In genomic region chr17:59634632-59635561, GRCh38 we compare ENCODE assay signal across 1 cellular context.
TF ChIP-seq lines count a peak whose summit lies in the region.

No MANE protein-coding gene starts in this region.

TF ChIP-seq in HepG2, 621 proteins besides CTCF, POLR2A, EP300 and RAD21 (continued from another document):
- TF ChIP-seq MAFK (conservative IDR thresholded peaks at IDR 0.05 in 1 of 2, IDR thresholded peaks at IDR 0.05 in 1 of 2; ENCODE audit: low read length in 2 of 2): peak; percentile 52 to 56
- TF ChIP-seq ZSCAN31 (CRISPR knock-in tag; IDR thresholded peaks at IDR 0.05; ENCODE audit: low read depth): no peak
- TF ChIP-seq LRRFIP1 (CRISPR knock-in tag; conservative IDR thresholded peaks at IDR 0.05): no peak
- peak; percentile 58; the same call in 1 of the 2 replicates for TF ChIP-seq ZNF652 (CRISPR knock-in tag; IDR thresholded peaks at IDR 0.05; ENCODE audit: borderline replicate concordance, low read depth)
- no peak for TF ChIP-seq SMAD9 (CRISPR knock-in tag; IDR thresholded peaks at IDR 0.05)
- TF ChIP-seq, protein P1, sequence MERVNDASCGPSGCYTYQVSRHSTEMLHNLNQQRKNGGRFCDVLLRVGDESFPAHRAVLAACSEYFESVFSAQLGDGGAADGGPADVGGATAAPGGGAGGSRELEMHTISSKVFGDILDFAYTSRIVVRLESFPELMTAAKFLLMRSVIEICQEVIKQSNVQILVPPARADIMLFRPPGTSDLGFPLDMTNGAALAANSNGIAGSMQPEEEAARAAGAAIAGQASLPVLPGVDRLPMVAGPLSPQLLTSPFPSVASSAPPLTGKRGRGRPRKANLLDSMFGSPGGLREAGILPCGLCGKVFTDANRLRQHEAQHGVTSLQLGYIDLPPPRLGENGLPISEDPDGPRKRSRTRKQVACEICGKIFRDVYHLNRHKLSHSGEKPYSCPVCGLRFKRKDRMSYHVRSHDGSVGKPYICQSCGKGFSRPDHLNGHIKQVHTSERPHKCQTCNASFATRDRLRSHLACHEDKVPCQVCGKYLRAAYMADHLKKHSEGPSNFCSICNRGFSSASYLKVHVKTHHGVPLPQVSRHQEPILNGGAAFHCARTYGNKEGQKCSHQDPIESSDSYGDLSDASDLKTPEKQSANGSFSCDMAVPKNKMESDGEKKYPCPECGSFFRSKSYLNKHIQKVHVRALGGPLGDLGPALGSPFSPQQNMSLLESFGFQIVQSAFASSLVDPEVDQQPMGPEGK (CRISPR knock-in tag; IDR thresholded peaks at IDR 0.05): no peak
